8 cellular contexts compared by ENCODE assay signal in the genomic region with DNA sequence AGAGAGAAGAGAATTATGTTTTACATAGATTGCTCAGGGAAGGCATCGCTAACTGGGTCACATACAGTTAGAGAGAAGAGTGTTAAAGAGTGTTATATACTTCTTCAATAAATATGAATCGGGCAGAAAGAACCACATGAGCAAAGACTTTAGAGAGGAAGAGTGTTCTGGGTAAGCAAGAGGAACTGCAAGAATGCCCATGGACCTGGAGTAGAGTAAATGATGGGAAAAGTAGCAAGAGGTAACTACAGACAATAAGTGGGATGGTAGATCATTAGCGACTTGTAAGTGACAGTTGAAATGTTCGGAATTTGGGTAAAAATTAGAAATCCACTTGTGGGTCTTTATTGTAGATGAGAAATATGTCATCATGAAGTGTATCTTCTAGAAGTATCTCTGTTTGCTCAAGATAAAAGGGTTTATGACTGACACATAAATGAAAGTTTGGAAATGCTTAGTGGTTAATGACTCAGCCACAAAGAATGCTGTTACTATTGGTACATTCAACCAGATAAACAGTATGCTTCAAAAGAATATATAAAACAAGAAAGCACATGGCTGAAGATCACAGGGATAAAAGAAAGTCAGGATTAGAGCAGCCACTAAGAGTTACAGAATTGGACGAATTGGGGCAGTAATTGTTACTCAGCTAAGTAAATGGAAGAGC.
DNase-seq lines count a peak whose midpoint lies in the region; ATAC-seq and TF ChIP-seq lines count a peak whose summit lies in the region.

No MANE protein-coding gene starts in this region.

- peak; percentile 69 for DNase-seq in Caki2 (ENCODE audit: low read depth)
- peak; percentile 74 for DNase-seq in LoVo (ENCODE audit: low spot score)
- no peak for DNase-seq in body of pancreas
- peak; percentile 68 for DNase-seq in myocyte (ENCODE audit: low read depth)
- DNase-seq in SK-N-DZ (ENCODE audit: low spot score) = no peak
- DNase-seq in NCI-H1417 (lab: John Stamatoyannopoulos, UW) = no peak
- DNase-seq in activated effector memory CD4-positive, alpha-beta T cell treated with Interleukin-2 at 50 U/mL for 16 hours = no peak
- DNase-seq in sciatic nerve (ENCODE audit: low spot score) = no peak

- peaks cover 8% of the 10 kb centered on the region for H3K4me1 ChIP-seq in body of pancreas

- H3K27ac ChIP-seq in body of pancreas = no peak overlapping the region

- in situ Hi-C loops in Caki2 (cut with HindIII; ENCODE audit: low pct_unique_long_range_greater_than_20kb, low sequenced_read_pairs) = no loop called here

- peak; percentile 33 for ATAC-seq in body of pancreas
- ATAC-seq in sciatic nerve = no peak

- H3K9me3 ChIP-seq in body of pancreas = no peaks in the 10 kb centered on the region

- no peaks in the 10 kb centered on the region for H3K36me3 ChIP-seq in body of pancreas (replicated peaks in 1 of 2; ENCODE audit: insufficient read depth in 1 of 2, low read depth in 2 of 2)

- H3K4me3 ChIP-seq in body of pancreas = no peak overlapping the region

- intact Hi-C loops in body of pancreas (cut with DNase I) = no loop called here
- intact Hi-C loops in sciatic nerve (cut with DNase I) = loop anchor here (5.0 kb wide), 1 partner anchor 823 kb away; no protein-coding TSS in a partner anchor

- no peak for TF ChIP-seq CTCF in body of pancreas (IDR thresholded peaks at IDR 0.05)

- no peaks in the 10 kb centered on the region for H3K27me3 ChIP-seq in body of pancreas

- TF ChIP-seq POLR2A in body of pancreas (IDR thresholded peaks at IDR 0.05) = no peak

- WGBS in body of pancreas, 2 donors = 65 to 69% methylated on average over 5 of the region's 5 CpGs

Comparison
In these comparisons a context has a peak if more than half of its experiments do, and no peak if none do; other contexts are left out.
1. DNase-seq: peak in Caki2 (single experiment), LoVo (single experiment) and myocyte (single experiment); none in body of pancreas (0 of 4), SK-N-DZ (single experiment), NCI-H1417 (0 of 3), activated effector memory CD4-positive, alpha-beta T cell treated with Interleukin-2 at 50 U/mL for 16 hours (single experiment) and sciatic nerve (single experiment).